In genomic region chr7:134088199-134088598, GRCh38 we compare ENCODE assay signal across 37 cellular contexts.
"Had no signal": no experiment of that assay in that cellular context is flagged by ENCODE, and none has a peak within 500 bp of the region (broad histone marks: within the 10 kb centered on the region; RNA-seq: fewer than 3 reads in every experiment).

No MANE protein-coding gene starts in this region.

- H3K27ac ChIP-seq: adrenal gland, body of pancreas, brain microvascular endothelial cell, breast epithelium, VCaP had no signal

- FAIRE-seq: astrocyte, TTC549 had no signal

- H3K4me3 Mint-ChIP-seq: activated B cell treated with CpG ODN at 0.5 μM for 24 hours; activated CD4-positive, alpha-beta memory T cell treated with anti-CD3 and anti-CD28 coated beads for 36 hours; activated CD4-positive, alpha-beta T cell treated with anti-CD3 and anti-CD28 coated beads, Interleukin-2, amount 10 ng/mL, durations not matched to agents 24 days and 14 days; activated CD8-positive, alpha-beta T cell treated with anti-CD3 and anti-CD28 coated beads for 36 hours; activated naive CD4-positive, alpha-beta T cell treated with anti-CD3 and anti-CD28 coated beads for 36 hours; activated naive CD8-positive, alpha-beta T cell treated with anti-CD3 and anti-CD28 coated beads for 36 hours; activated T-cell treated with anti-CD3 and anti-CD28 coated beads, Interleukin-2, amount 50 U/mL, for 4 hours; activated T-cell treated with anti-CD3 and anti-CD28 coated beads, Interleukin-2, amount 50 U/mL, for 72 hours; activated T-helper 1 cell treated with anti-CD3 and anti-CD28 coated beads, Interleukin-12 subunit alpha, Interleukin-12 subunit beta, Interleukin-2, Interleukin-4 antibody, amounts not matched to agents 30 ng/mL and 10 ng/mL and 1 ng/mL, durations not matched to agents 14 hours and 24 hours and 36 hours; activated T-helper 17 cell treated with anti-CD3 and anti-CD28 coated beads, Interleukin-2, amount 50 U/mL, for 72 hours; T-helper 1 cell treated with Interleukin-12 subunit alpha and Interleukin-12 subunit beta and Interleukin-4 antibody, amounts not matched to agents 30 μg/mL and 1 μg/mL, for 36 hours; T-helper 2 cell treated with Interferon-gamma antibody and Interleukin-4, amounts not matched to agents 5 μg/mL and 100 μg/mL, for 36 hours had no signal

- H3K4me1 ChIP-seq: body of pancreas, breast epithelium had no signal

- H3K36me3 ChIP-seq: adrenal gland, brain microvascular endothelial cell, breast epithelium had no signal

- H3K27me3 ChIP-seq: adrenal gland, body of pancreas, brain microvascular endothelial cell, breast epithelium had no signal

- H3K27me3 Mint-ChIP-seq: activated CD4-positive, alpha-beta memory T cell treated with anti-CD3 and anti-CD28 coated beads for 36 hours; activated CD4-positive, alpha-beta T cell treated with anti-CD3 and anti-CD28 coated beads, Interleukin-2, amount 10 ng/mL, durations not matched to agents 24 days and 14 days; activated CD8-positive, alpha-beta T cell treated with anti-CD3 and anti-CD28 coated beads for 36 hours; activated naive CD8-positive, alpha-beta T cell treated with anti-CD3 and anti-CD28 coated beads for 36 hours had no signal

- ATAC-seq: activated CD8-positive, alpha-beta T cell treated with anti-CD3 and anti-CD28 coated beads for 36 hours; activated naive CD4-positive, alpha-beta T cell treated with anti-CD3 and anti-CD28 coated beads, Interleukin-2, amount 50 U/mL, for 72 hours; activated T-cell treated with anti-CD3 and anti-CD28 coated beads, Interleukin-2, amount 50 U/mL, for 4 hours; activated T-cell treated with anti-CD3 and anti-CD28 coated beads, Interleukin-2, amount 50 U/mL, for 72 hours; activated T-helper 17 cell treated with anti-CD3 and anti-CD28 coated beads, Interleukin-2, amount 50 U/mL, for 72 hours; body of pancreas had no signal

- H3K4me3 ChIP-seq: adrenal gland, body of pancreas, breast epithelium had no signal

- H3K4me1 Mint-ChIP-seq: activated CD4-positive, alpha-beta T cell treated with anti-CD3 and anti-CD28 coated beads, Interleukin-2, amount 10 ng/mL, durations not matched to agents 24 days and 14 days; activated naive CD8-positive, alpha-beta T cell treated with anti-CD3 and anti-CD28 coated beads for 36 hours; activated T-helper 17 cell treated with anti-CD3 and anti-CD28 coated beads, Interleukin-2, amount 50 U/mL, for 72 hours had no signal

- DNase-seq: activated B cell treated with CpG ODN at 0.5 μM for 24 hours; activated CD4-positive, alpha-beta memory T cell treated with anti-CD3 and anti-CD28 coated beads for 36 hours; activated CD4-positive, alpha-beta T cell treated with anti-CD3 and anti-CD28 coated beads for 4 hours; activated CD4-positive, alpha-beta T cell treated with anti-CD3 and anti-CD28 coated beads, Interleukin-2, amount 10 ng/mL, durations not matched to agents 24 days and 14 days; activated CD4-positive, alpha-beta T cell treated with anti-CD3 and anti-CD28 coated beads, Interleukin-2, amount 50 U/mL, for 1 hour; activated CD4-positive, alpha-beta T cell treated with anti-CD3 and anti-CD28 coated beads, Interleukin-2, amount 50 U/mL, for 4 hours; activated CD4-positive, CD25-positive, alpha-beta regulatory T cell treated with anti-CD3 and anti-CD28 coated beads, Interleukin-2, amount 50 U/mL, for 72 hours; activated CD8-positive, alpha-beta memory T cell treated with anti-CD3 and anti-CD28 coated beads, Interleukin-2, amount 50 U/mL, for 4 hours; activated CD8-positive, alpha-beta T cell treated with anti-CD3 and anti-CD28 coated beads for 36 hours; activated effector memory CD4-positive, alpha-beta T cell treated with anti-CD3 and anti-CD28 coated beads, Interleukin-2, amount 50 U/mL, for 16 hours; activated gamma-delta T cell treated with Interleukin-2 at 50 U/mL for 16 hours; activated naive CD4-positive, alpha-beta T cell; activated naive CD4-positive, alpha-beta T cell treated with anti-CD3 and anti-CD28 coated beads for 36 hours; activated naive CD4-positive, alpha-beta T cell treated with anti-CD3 and anti-CD28 coated beads, Interleukin-2, amount 50 U/mL, for 16 hours; activated naive CD8-positive, alpha-beta T cell treated with anti-CD3 and anti-CD28 coated beads for 36 hours; activated T-cell treated with anti-CD3 and anti-CD28 coated beads for 4 hours; activated T-cell treated with anti-CD3 and anti-CD28 coated beads, Interleukin-2, amount 50 U/mL, for 1 hour; activated T-cell treated with anti-CD3 and anti-CD28 coated beads, Interleukin-2, amount 50 U/mL, for 4 hours; activated T-cell treated with anti-CD3 and anti-CD28 coated beads, Interleukin-2, amount 50 U/mL, for 72 hours; adrenal gland; amniotic stem cell; aorta; body of pancreas; brain microvascular endothelial cell; central memory CD4-positive, alpha-beta T cell; T-helper 1 cell; T-helper 2 cell; T-helper 9 cell had no signal

- H3K27ac Mint-ChIP-seq: activated B cell treated with CpG ODN at 0.5 μM for 24 hours; activated CD4-positive, alpha-beta memory T cell treated with anti-CD3 and anti-CD28 coated beads for 36 hours; activated CD4-positive, alpha-beta T cell treated with anti-CD3 and anti-CD28 coated beads, Interleukin-2, amount 10 ng/mL, durations not matched to agents 24 days and 14 days; activated CD8-positive, alpha-beta T cell treated with anti-CD3 and anti-CD28 coated beads for 36 hours; activated naive CD4-positive, alpha-beta T cell treated with anti-CD3 and anti-CD28 coated beads for 36 hours; activated naive CD4-positive, alpha-beta T cell treated with anti-CD3 and anti-CD28 coated beads, Interleukin-2, amount 50 U/mL, for 72 hours; activated naive CD8-positive, alpha-beta T cell treated with anti-CD3 and anti-CD28 coated beads for 36 hours; activated T-cell treated with anti-CD3 and anti-CD28 coated beads, Interleukin-2, amount 50 U/mL, for 72 hours; activated T-helper 1 cell treated with anti-CD3 and anti-CD28 coated beads, Interleukin-12 subunit alpha, Interleukin-12 subunit beta, Interleukin-2, Interleukin-4 antibody, amounts not matched to agents 30 ng/mL and 10 ng/mL and 1 ng/mL, durations not matched to agents 14 hours and 24 hours and 36 hours; activated T-helper 17 cell treated with anti-CD3 and anti-CD28 coated beads, Interleukin-2, amount 50 U/mL, for 72 hours; T-helper 1 cell treated with Interleukin-12 subunit alpha and Interleukin-12 subunit beta and Interleukin-4 antibody, amounts not matched to agents 30 μg/mL and 1 μg/mL, for 36 hours; T-helper 2 cell treated with Interferon-gamma antibody and Interleukin-4, amounts not matched to agents 5 μg/mL and 100 μg/mL, for 36 hours had no signal
